ENCODE assay signal across 9 cellular contexts in genomic region chr20:38825901-38826625, GRCh38. TPM values are rescaled to one million over a fixed set of nuclear protein-coding genes. Genes with fewer than 3 reads are reported as not detected.
A peak's percentile ranks its signal among the peaks of the same experiment; 100 is the strongest.
DNase-seq lines count a peak whose midpoint lies in the region; ATAC-seq and TF ChIP-seq lines count a peak whose summit lies in the region.
"Had no signal": no experiment of that assay in that cellular context is flagged by ENCODE, and none has a peak within 500 bp of the region (broad histone marks: within the 10 kb centered on the region; RNA-seq: fewer than 3 reads in every experiment).

No MANE protein-coding gene starts in this region.

- DNase-seq in activated CD8-positive, alpha-beta memory T cell treated with anti-CD3 and anti-CD28 coated beads, Interleukin-2, amount 50 U/mL, for 48 hours, result peak; percentile 49
- DNase-seq in activated CD8-positive, alpha-beta memory T cell treated with anti-CD3 and anti-CD28 coated beads for 24 hours, result no peak
- DNase-seq in NCI-H2171 treated with DMSO at 0.1 percent for 48 hours (lab: John Stamatoyannopoulos, UW) (peak; percentile 96), choroid plexus epithelial cell (ENCODE audit: low read depth) (peak; percentile 86), upper lobe of left lung (no peak), germinal center (ENCODE audit: low spot score) (no peak)
- DNase-seq in stimulated activated naive B cell treated with anti-CD40 and anti-IgM and Interleukin-4, amounts not matched to agents 10 μg/mL and 1 μg/mL and 100 μg/mL, for 72 hours, result no peak
- DNase-seq: lower lobe of right lung had no signal

- H3K27me3 Mint-ChIP-seq in stimulated activated naive B cell treated with anti-CD40 and anti-IgM and Interleukin-4, amounts not matched to agents 10 μg/mL and 1 μg/mL and 100 μg/mL, for 72 hours, result no peaks in the 10 kb centered on the region

- no peak for ATAC-seq in stimulated activated naive B cell treated with anti-CD40 and anti-IgM and Interleukin-4, amounts not matched to agents 10 μg/mL and 1 μg/mL and 100 μg/mL, for 72 hours (replicated peaks)
- no peak for ATAC-seq in upper lobe of left lung (ENCODE audit: low FRiP score in 2 of 2)
- ATAC-seq in HG02642 (IDR thresholded peaks at IDR 0.05; ENCODE audit: poor library complexity, unreplicated experiment), result no peak

- no peaks in the 10 kb centered on the region for H3K9me3 ChIP-seq in upper lobe of left lung
- H3K9me3 ChIP-seq: lower lobe of right lung had no signal

- peak overlapping the region; percentile 47 for H3K27ac Mint-ChIP-seq in stimulated activated naive B cell treated with anti-CD40 and anti-IgM and Interleukin-4, amounts not matched to agents 10 μg/mL and 1 μg/mL and 100 μg/mL, for 72 hours

- H3K27ac ChIP-seq in upper lobe of left lung, result peak overlapping the region in 1 of 4 donors; percentile 60
- H3K27ac ChIP-seq: lower lobe of right lung had no signal

- H3K4me1 ChIP-seq in upper lobe of left lung, result peaks cover 13 to 31% (median 23%) of the 10 kb centered on the region in 4 donors

- TF ChIP-seq POLR2A in upper lobe of left lung (IDR thresholded peaks at IDR 0.05), result no peak

- H3K9me3 Mint-ChIP-seq in stimulated activated naive B cell treated with anti-CD40 and anti-IgM and Interleukin-4, amounts not matched to agents 10 μg/mL and 1 μg/mL and 100 μg/mL, for 72 hours, result no peaks in the 10 kb centered on the region

- no peaks in the 10 kb centered on the region for H3K27me3 ChIP-seq in upper lobe of left lung

- TF ChIP-seq CTCF in choroid plexus epithelial cell (conservative IDR thresholded peaks at IDR 0.05; ENCODE audit: low read depth, low read length) (no peak), upper lobe of left lung (IDR thresholded peaks at IDR 0.05) (no peak)

- TF ChIP-seq EP300 in upper lobe of left lung (IDR thresholded peaks at IDR 0.05), result no peak

- peaks cover 60 to 96% of the 10 kb centered on the region in 2 donors for H3K4me1 Mint-ChIP-seq in stimulated activated naive B cell treated with anti-CD40 and anti-IgM and Interleukin-4, amounts not matched to agents 10 μg/mL and 1 μg/mL and 100 μg/mL, for 72 hours

- peaks cover 49 to 83% of the 10 kb centered on the region in 2 donors for H3K36me3 Mint-ChIP-seq in stimulated activated naive B cell treated with anti-CD40 and anti-IgM and Interleukin-4, amounts not matched to agents 10 μg/mL and 1 μg/mL and 100 μg/mL, for 72 hours

- H3K4me3 ChIP-seq in choroid plexus epithelial cell (ENCODE audit: low read depth, low read length) (no peak overlapping the region), upper lobe of left lung (no peak overlapping the region)
- H3K4me3 ChIP-seq: lower lobe of right lung had no signal

- H3K4me3 Mint-ChIP-seq in stimulated activated naive B cell treated with anti-CD40 and anti-IgM and Interleukin-4, amounts not matched to agents 10 μg/mL and 1 μg/mL and 100 μg/mL, for 72 hours, result no peak overlapping the region

- WGBS in upper lobe of left lung, 2 donors, result 49 to 60% methylated on average over 8 to 9 of the region's 9 CpGs

- H3K36me3 ChIP-seq in upper lobe of left lung, result no peaks in the 10 kb centered on the region
- H3K36me3 ChIP-seq: lower lobe of right lung had no signal

RNA-seq across cellular contexts. Expression of gene PPP1R16B, which starts 20.6 kb away (rescaled TPM):
- 10 to 100 TPM in 2 of 6 donors, 1 to 10 TPM in 4; 7.4 to 16.8 (median 8.8) TPM for total RNA-seq in upper lobe of left lung

Comparison
In these comparisons a context has a peak if more than half of its experiments do, and no peak if none do; other contexts are left out.
1. DNase-seq: peak in activated CD8-positive, alpha-beta memory T cell treated with anti-CD3 and anti-CD28 coated beads, Interleukin-2, amount 50 U/mL, for 48 hours (single experiment), NCI-H2171 treated with DMSO at 0.1 percent for 48 hours (single experiment) and choroid plexus epithelial cell (single experiment); none in activated CD8-positive, alpha-beta memory T cell treated with anti-CD3 and anti-CD28 coated beads for 24 hours (single experiment), stimulated activated naive B cell treated with anti-CD40 and anti-IgM and Interleukin-4, amounts not matched to agents 10 μg/mL and 1 μg/mL and 100 μg/mL, for 72 hours (single experiment), upper lobe of left lung (0 of 2) and germinal center (single experiment).